Comparison of ENCODE assay signal across 8 cellular contexts in genomic region chr9:72038890-72039410, GRCh38. TPM values are rescaled to one million over a fixed set of nuclear protein-coding genes. Genes with fewer than 3 reads are reported as not detected.
DNase-seq lines count a peak whose midpoint lies in the region; ATAC-seq, FAIRE-seq and TF ChIP-seq lines count a peak whose summit lies in the region.

No MANE protein-coding gene starts in this region.

- H3K36me3 Mint-ChIP-seq in WTC11 = no peaks in the 10 kb centered on the region

- peaks cover 4 to 8% of the 10 kb centered on the region in 2 donors for H3K4me1 ChIP-seq in kidney (ENCODE audit: control insufficient read depth in 1 of 2, insufficient read depth in 1 of 2, low read depth in 1 of 2, low read length in 2 of 2)

- DNase-seq in 8988T (peak; percentile 57), GM12891 (ENCODE audit: insufficient read length, low spot score) (peak; percentile 60), NCI-H2081 treated with DMSO at 0.1 percent for 48 hours (lab: John Stamatoyannopoulos, UW) (peak; percentile 11), WTC11 (ENCODE audit: low spot score) (peak; percentile 86), cardiac fibroblast (ENCODE audit: low read depth in 2 of 2) (peak; percentile 80 to 86), kidney (peak; percentile 83)
- DNase-seq in stimulated activated CD4-positive, alpha-beta T cell treated with anti-CD3 and anti-CD28 coated beads, Interleukin-2, amount 100 ng/mL, for 24 hours = peak; percentile 74 to 76

- TF ChIP-seq CTCF in WTC11 (IDR thresholded peaks at IDR 0.05) = peak; percentile 99
- TF ChIP-seq CTCF in cardiac fibroblast (IDR thresholded peaks at IDR 0.05; ENCODE audit: low read depth, low read length) = peak; percentile 90
- peak; percentile 99 for TF ChIP-seq CTCF in kidney (IDR thresholded peaks at IDR 0.05; ENCODE audit: borderline replicate concordance, extremely low read depth, insufficient read depth)

- H3K4me3 ChIP-seq in cardiac fibroblast (replicated peaks in 1 of 2; ENCODE audit: low read depth in 2 of 2, low read length in 2 of 2) = no peak overlapping the region
- no peak overlapping the region for H3K4me3 ChIP-seq in kidney (ENCODE audit: low read length in 2 of 2)

- H3K4me3 Mint-ChIP-seq in WTC11 = no peak overlapping the region

- no peak overlapping the region for H3K9ac ChIP-seq in kidney (ENCODE audit: low read length in 2 of 2)

- no peaks in the 10 kb centered on the region for H3K9me3 ChIP-seq in kidney (ENCODE audit: control insufficient read depth in 1 of 2, low read length in 2 of 2)

- H3K27ac ChIP-seq in kidney (ENCODE audit: low read depth in 2 of 2, low read length in 2 of 2) = no peak overlapping the region

- no peaks in the 10 kb centered on the region for H3K9me3 Mint-ChIP-seq in WTC11

- POLR2A ChIA-PET in WTC11 (lab: Charles Lee) = no interaction called here

- no peak for TF ChIP-seq POLR2A in GM12891 (IDR thresholded peaks at IDR 0.05; ENCODE audit: low read depth, low read length)

- no peaks in the 10 kb centered on the region for H3K36me3 ChIP-seq in kidney (ENCODE audit: control insufficient read depth in 1 of 2, insufficient read depth in 2 of 2, low read length in 2 of 2)

- no peaks in the 10 kb centered on the region for H3K27me3 Mint-ChIP-seq in WTC11 (ENCODE audit: low read depth)

- ATAC-seq in HG02870 (IDR thresholded peaks at IDR 0.05; ENCODE audit: unreplicated experiment) (peak; percentile 82), WTC11 (peak; percentile 96)

- peak; percentile 86 for FAIRE-seq in GM12891 (lab: Jason Lieb, UNC)
- FAIRE-seq in kidney (lab: Jason Lieb, UNC) = peak; percentile 39

- CTCF ChIA-PET in WTC11 (lab: Charles Lee) = interaction anchor here (0.6 to 4.0 kb wide), 35 partner anchors 8 to 805 kb away, joined by 3 to 57 read pairs (median 4); partner anchors contain the start of genes ABHD17B, C9orf85 and ZFAND5

- no peak overlapping the region for H3K27ac Mint-ChIP-seq in WTC11

- intact Hi-C loops in kidney (cut with DNase I) = loop anchor here (5.0 kb wide), 1 partner anchor 233 kb away; no protein-coding TSS in a partner anchor

- peaks cover 3% of the 10 kb centered on the region; the same call in 1 of the 2 replicates for H3K4me1 Mint-ChIP-seq in WTC11

TF ChIP-seq in GM12891, 5 proteins besides CTCF, POLR2A, EP300 and RAD21:
- TF ChIP-seq SPI1 (IDR thresholded peaks at IDR 0.05; ENCODE audit: low read depth, low read length) (no peak), POU2F2 (IDR thresholded peaks at IDR 0.05; ENCODE audit: low read depth, low read length) (no peak), POLR2AphosphoS5 (IDR thresholded peaks at IDR 0.05; ENCODE audit: low read depth, low read length) (no peak), PAX5 (IDR thresholded peaks at IDR 0.05; ENCODE audit: insufficient read depth, low read length, severe bottlenecking) (no peak), TAF1 (IDR thresholded peaks at IDR 0.05; ENCODE audit: low read depth, low read length) (no peak)
TF ChIP-seq in GM12891: peak in this region for 0.

TF ChIP-seq in WTC11, 78 proteins besides CTCF, POLR2A, EP300 and RAD21:
- TF ChIP-seq ZNF425 (CRISPR knock-in tag; conservative IDR thresholded peaks at IDR 0.05) (no peak), RORB (CRISPR knock-in tag; IDR thresholded peaks at IDR 0.05) (no peak), FOXJ3 (CRISPR knock-in tag; IDR thresholded peaks at IDR 0.05; ENCODE audit: borderline replicate concordance) (no peak), MAX (CRISPR knock-in tag; IDR thresholded peaks at IDR 0.05) (no peak), CREB1 (CRISPR knock-in tag; IDR thresholded peaks at IDR 0.05) (no peak), ZNF121 (CRISPR knock-in tag; IDR thresholded peaks at IDR 0.05) (0 out of 2 replicates have a peak, but pooled peaks have one; percentile 43), ZNF532 (CRISPR knock-in tag; IDR thresholded peaks at IDR 0.05; ENCODE audit: borderline replicate concordance) (no peak), GTF2I (CRISPR knock-in tag; conservative IDR thresholded peaks at IDR 0.05) (peak; percentile 91), ZNF138 (CRISPR knock-in tag; conservative IDR thresholded peaks at IDR 0.05) (no peak), NFE2L1 (CRISPR knock-in tag; IDR thresholded peaks at IDR 0.05) (no peak), TCF7 (CRISPR knock-in tag; IDR thresholded peaks at IDR 0.05; ENCODE audit: low read depth) (no peak), NR3C1 (CRISPR knock-in tag; conservative IDR thresholded peaks at IDR 0.05; ENCODE audit: low read depth) (no peak), ZSCAN18 (CRISPR knock-in tag; IDR thresholded peaks at IDR 0.05) (0 out of 2 replicates have a peak, but pooled peaks have one; percentile 28)

RNA-seq across cellular contexts. Expression of gene C9orf57, which starts 21.5 kb away (rescaled TPM):
- not detected for polyA plus RNA-seq in GM12891 (2012; ENCODE audit: low read depth, missing spikeins)
- total RNA-seq in WTC11 (2021) (not detected in 3 replicates), kidney (not detected)
- polyA plus RNA-seq in kidney (ENCODE audit: insufficient read depth, low read depth, low replicate concordance) = not detected

Comparison
In these comparisons a context has a peak if more than half of its experiments do, and no peak if none do; other contexts are left out.
1. DNase-seq: peak in every context shown above with its lines; median percentile 86 in WTC11; 83 in cardiac fibroblast; 83 in kidney; 75 in stimulated activated CD4-positive, alpha-beta T cell treated with anti-CD3 and anti-CD28 coated beads, Interleukin-2, amount 100 ng/mL, for 24 hours; 60 in GM12891; 57 in 8988T; 11 in NCI-H2081 treated with DMSO at 0.1 percent for 48 hours.